Comparison of ENCODE assay signal across 13 cellular contexts in genomic region chr5:131515348-131515747, GRCh38.
A peak's percentile ranks its signal among the peaks of the same experiment; 100 is the strongest.
DNase-seq lines count a peak whose midpoint lies in the region; ATAC-seq and TF ChIP-seq lines count a peak whose summit lies in the region.
"Had no signal": no experiment of that assay in that cellular context is flagged by ENCODE, and none has a peak within 500 bp of the region (broad histone marks: within the 10 kb centered on the region; RNA-seq: fewer than 3 reads in every experiment).

No MANE protein-coding gene starts in this region.

- TF ChIP-seq EP300 in tibial nerve (IDR thresholded peaks at IDR 0.05): no peak

- peaks cover 4% of the 10 kb centered on the region for H3K36me3 Mint-ChIP-seq in endothelial cell (ENCODE audit: low read depth, unreplicated experiment)

- ATAC-seq in heart left ventricle (no peak), right cardiac atrium (no peak), RWPE2 (ENCODE audit: low read depth) (no peak), HG02852 (IDR thresholded peaks at IDR 0.05; ENCODE audit: unreplicated experiment) (no peak)
- ATAC-seq in stimulated activated naive CD8-positive, alpha-beta T cell treated with anti-CD3 and anti-CD28 coated beads, Interleukin-15, amount 100 ng/mL, for 72 hours: no peak

- intact Hi-C loops in heart left ventricle (cut with DNase I): no loop called here
- intact Hi-C loops in right cardiac atrium (cut with DNase I): no loop called here

- H3K36me3 ChIP-seq in heart left ventricle: peaks cover 0 to 18% (median 11%) of the 10 kb centered on the region in 9 donors
- peaks cover 31% of the 10 kb centered on the region for H3K36me3 ChIP-seq in RWPE2 (ENCODE audit: low read depth)
- peaks cover 0 to 21% (median 0%) of the 10 kb centered on the region in 3 donors for H3K36me3 ChIP-seq in tibial nerve

- no peak for TF ChIP-seq CTCF in heart left ventricle (IDR thresholded peaks at IDR 0.05)
- no peak for TF ChIP-seq CTCF in RWPE2 (IDR thresholded peaks at IDR 0.05; ENCODE audit: poor library complexity, severe bottlenecking)
- TF ChIP-seq CTCF in endothelial cell (IDR thresholded peaks at IDR 0.05; ENCODE audit: unreplicated experiment): no peak
- no peak for TF ChIP-seq CTCF in tibial nerve (IDR thresholded peaks at IDR 0.05)

- peaks cover 36% of the 10 kb centered on the region for H3K4me1 Mint-ChIP-seq in endothelial cell (ENCODE audit: unreplicated experiment)
- H3K4me1 Mint-ChIP-seq in stimulated activated naive CD8-positive, alpha-beta T cell treated with anti-CD3 and anti-CD28 coated beads, Interleukin-15, amount 100 ng/mL, for 72 hours: peaks cover 55% of the 10 kb centered on the region

- H3K4me3 Mint-ChIP-seq in endothelial cell (ENCODE audit: unreplicated experiment): no peak overlapping the region
- H3K4me3 Mint-ChIP-seq in stimulated activated naive CD8-positive, alpha-beta T cell treated with anti-CD3 and anti-CD28 coated beads, Interleukin-15, amount 100 ng/mL, for 72 hours: peak overlapping the region; percentile 73 to 88

- peak overlapping the region; percentile 97 for H3K27ac Mint-ChIP-seq in endothelial cell (ENCODE audit: unreplicated experiment)
- H3K27ac Mint-ChIP-seq in stimulated activated naive CD8-positive, alpha-beta T cell treated with anti-CD3 and anti-CD28 coated beads, Interleukin-15, amount 100 ng/mL, for 72 hours: peak overlapping the region in 1 of 2 donors; percentile 3

- DNase-seq in heart left ventricle: no peak
- DNase-seq in right cardiac atrium: no peak
- DNase-seq in RWPE2 (ENCODE audit: low spot score): no peak
- DNase-seq in endothelial cell (ENCODE audit: low spot score): no peak
- DNase-seq in stimulated activated naive CD8-positive, alpha-beta T cell treated with anti-CD3 and anti-CD28 coated beads, Interleukin-15, amount 100 ng/mL, for 72 hours: no peak
- no peak for DNase-seq in D341Med (ENCODE audit: low spot score)
- no peak for DNase-seq in tibial nerve (ENCODE audit: low spot score in 2 of 2)
- DNase-seq: activated CD4-positive, alpha-beta T cell treated with anti-CD3 and anti-CD28 coated beads for 48 hours; NCI-H1105; PC-9; stimulated activated CD4-positive, alpha-beta T cell treated with anti-CD3 and anti-CD28 coated beads, Interleukin-2, amount 100 ng/mL, for 24 hours had no signal

- WGBS in heart left ventricle, 4 donors: 79 to 85% (median 83%) methylated on average over 3 of the region's 3 CpGs
- 75% methylated on average over 3 of the region's 3 CpGs for WGBS in right cardiac atrium
- 81 to 85% methylated on average over 3 of the region's 3 CpGs for WGBS in tibial nerve, 2 donors

- no peak overlapping the region for H3K4me3 ChIP-seq in heart left ventricle
- H3K4me3 ChIP-seq in right cardiac atrium (ENCODE audit: low read length): no peak overlapping the region
- no peak overlapping the region for H3K4me3 ChIP-seq in RWPE2 (ENCODE audit: severe bottlenecking)
- no peak overlapping the region for H3K4me3 ChIP-seq in tibial nerve
- H3K4me3 ChIP-seq: coronary artery, PC-9 had no signal

- peak overlapping the region in 7 of 12 donors; percentile 6 to 78 (median 40) for H3K27ac ChIP-seq in heart left ventricle
- no peak overlapping the region for H3K27ac ChIP-seq in right cardiac atrium (ENCODE audit: low read length)
- H3K27ac ChIP-seq in RWPE2 (ENCODE audit: poor library complexity, severe bottlenecking): peak overlapping the region; percentile 12
- no peak overlapping the region for H3K27ac ChIP-seq in tibial nerve
- H3K27ac ChIP-seq: coronary artery, PC-9 had no signal

- H3K27me3 Mint-ChIP-seq in endothelial cell (ENCODE audit: unreplicated experiment): no peaks in the 10 kb centered on the region
- H3K27me3 Mint-ChIP-seq in stimulated activated naive CD8-positive, alpha-beta T cell treated with anti-CD3 and anti-CD28 coated beads, Interleukin-15, amount 100 ng/mL, for 72 hours: no peaks in the 10 kb centered on the region

- H3K4me1 ChIP-seq in heart left ventricle: peaks cover 0 to 32% (median 4%) of the 10 kb centered on the region in 12 donors
- H3K4me1 ChIP-seq in right cardiac atrium (ENCODE audit: control insufficient read depth, insufficient read depth, low read length): peaks cover 2% of the 10 kb centered on the region
- peaks cover 13% of the 10 kb centered on the region for H3K4me1 ChIP-seq in RWPE2 (ENCODE audit: insufficient read depth, poor library complexity, severe bottlenecking)
- H3K4me1 ChIP-seq in tibial nerve: peaks cover 0 to 17% (median 0%) of the 10 kb centered on the region in 4 donors

- no peaks in the 10 kb centered on the region for H3K27me3 ChIP-seq in heart left ventricle
- H3K27me3 ChIP-seq in right cardiac atrium (ENCODE audit: control insufficient read depth, insufficient read depth): no peaks in the 10 kb centered on the region
- H3K27me3 ChIP-seq in RWPE2 (ENCODE audit: insufficient read depth, poor library complexity, severe bottlenecking): no peaks in the 10 kb centered on the region
- H3K27me3 ChIP-seq in tibial nerve: no peaks in the 10 kb centered on the region

- H3K9me3 ChIP-seq in heart left ventricle (no peaks in the 10 kb centered on the region), right cardiac atrium (ENCODE audit: control insufficient read depth, low read length) (no peaks in the 10 kb centered on the region), RWPE2 (ENCODE audit: severe bottlenecking) (no peaks in the 10 kb centered on the region), tibial nerve (no peaks in the 10 kb centered on the region)

- no peaks in the 10 kb centered on the region for H3K9me3 Mint-ChIP-seq in endothelial cell (ENCODE audit: unreplicated experiment)
- no peaks in the 10 kb centered on the region for H3K9me3 Mint-ChIP-seq in stimulated activated naive CD8-positive, alpha-beta T cell treated with anti-CD3 and anti-CD28 coated beads, Interleukin-15, amount 100 ng/mL, for 72 hours

- no peak for TF ChIP-seq POLR2A in heart left ventricle (IDR thresholded peaks at IDR 0.05)
- no peak for TF ChIP-seq POLR2A in tibial nerve (IDR thresholded peaks at IDR 0.05)

Comparison
In these comparisons a context has a peak if more than half of its experiments do, and no peak if none do; other contexts are left out.
1. H3K27ac ChIP-seq: peak in heart left ventricle (7 of 12) and RWPE2 (single experiment); none in right cardiac atrium (single experiment) and tibial nerve (0 of 4).